In the genomic region with DNA sequence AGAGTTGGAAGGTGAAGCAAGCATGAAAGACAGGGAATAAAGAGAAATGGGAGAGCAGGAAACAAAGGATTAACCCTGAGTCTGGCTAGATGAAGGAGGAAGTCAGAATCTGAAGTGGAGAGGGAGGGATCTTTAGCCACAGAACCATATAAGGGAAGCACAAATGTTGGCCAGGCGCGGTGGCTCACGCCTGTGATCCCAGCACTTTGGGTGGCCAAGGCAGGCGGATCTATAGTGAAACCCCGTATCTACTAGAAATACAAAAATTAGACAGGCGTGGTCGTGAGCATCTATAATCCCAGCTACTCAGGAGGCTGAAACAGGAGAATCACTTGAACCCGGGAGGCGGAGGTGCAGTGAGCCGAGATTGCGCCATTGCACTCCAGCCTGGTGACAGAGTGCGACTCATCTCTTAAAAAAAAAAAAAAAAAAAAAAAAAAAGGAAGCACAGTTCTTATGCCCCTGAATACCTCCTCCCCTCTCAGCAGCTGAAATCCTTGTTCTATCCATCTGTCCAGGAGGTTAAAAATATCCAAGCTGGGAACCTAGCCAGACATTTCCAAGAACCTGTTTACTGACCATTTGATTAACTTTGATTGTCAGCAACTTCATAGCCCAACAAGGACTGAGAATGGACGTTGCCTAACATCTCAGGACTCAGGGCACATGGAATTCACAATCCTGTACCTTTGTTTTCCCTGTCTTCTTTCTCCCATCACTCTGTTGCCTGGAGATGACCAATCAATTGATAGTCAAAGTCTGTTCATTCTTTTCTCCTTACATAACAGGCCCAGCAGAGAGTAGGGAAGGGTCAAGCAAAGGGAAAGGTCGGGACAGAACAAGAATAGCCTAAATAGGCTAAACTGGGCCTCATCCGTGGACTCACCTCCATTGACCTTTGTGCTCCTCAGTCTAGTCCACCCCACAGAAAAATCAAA, we compare ENCODE assay signal across 1 cellular context.
TF ChIP-seq lines count a peak whose summit lies in the region.

No MANE protein-coding gene starts in this region.

TF ChIP-seq in HEK293, 187 proteins besides CTCF, POLR2A, EP300 and RAD21:
- TF ChIP-seq, protein P1, sequence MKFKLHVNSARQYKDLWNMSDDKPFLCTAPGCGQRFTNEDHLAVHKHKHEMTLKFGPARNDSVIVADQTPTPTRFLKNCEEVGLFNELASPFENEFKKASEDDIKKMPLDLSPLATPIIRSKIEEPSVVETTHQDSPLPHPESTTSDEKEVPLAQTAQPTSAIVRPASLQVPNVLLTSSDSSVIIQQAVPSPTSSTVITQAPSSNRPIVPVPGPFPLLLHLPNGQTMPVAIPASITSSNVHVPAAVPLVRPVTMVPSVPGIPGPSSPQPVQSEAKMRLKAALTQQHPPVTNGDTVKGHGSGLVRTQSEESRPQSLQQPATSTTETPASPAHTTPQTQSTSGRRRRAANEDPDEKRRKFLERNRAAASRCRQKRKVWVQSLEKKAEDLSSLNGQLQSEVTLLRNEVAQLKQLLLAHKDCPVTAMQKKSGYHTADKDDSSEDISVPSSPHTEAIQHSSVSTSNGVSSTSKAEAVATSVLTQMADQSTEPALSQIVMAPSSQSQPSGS (tag by site-specific recombination; IDR thresholded peaks at IDR 0.05; ENCODE audit: low read depth) = peak; percentile 2; the same call in 1 of the 2 replicates
- TF ChIP-seq KLF16 (tag by site-specific recombination; IDR thresholded peaks at IDR 0.05) = peak; percentile 21; the same call in 1 of the 2 replicates
- TF ChIP-seq, protein P2, sequence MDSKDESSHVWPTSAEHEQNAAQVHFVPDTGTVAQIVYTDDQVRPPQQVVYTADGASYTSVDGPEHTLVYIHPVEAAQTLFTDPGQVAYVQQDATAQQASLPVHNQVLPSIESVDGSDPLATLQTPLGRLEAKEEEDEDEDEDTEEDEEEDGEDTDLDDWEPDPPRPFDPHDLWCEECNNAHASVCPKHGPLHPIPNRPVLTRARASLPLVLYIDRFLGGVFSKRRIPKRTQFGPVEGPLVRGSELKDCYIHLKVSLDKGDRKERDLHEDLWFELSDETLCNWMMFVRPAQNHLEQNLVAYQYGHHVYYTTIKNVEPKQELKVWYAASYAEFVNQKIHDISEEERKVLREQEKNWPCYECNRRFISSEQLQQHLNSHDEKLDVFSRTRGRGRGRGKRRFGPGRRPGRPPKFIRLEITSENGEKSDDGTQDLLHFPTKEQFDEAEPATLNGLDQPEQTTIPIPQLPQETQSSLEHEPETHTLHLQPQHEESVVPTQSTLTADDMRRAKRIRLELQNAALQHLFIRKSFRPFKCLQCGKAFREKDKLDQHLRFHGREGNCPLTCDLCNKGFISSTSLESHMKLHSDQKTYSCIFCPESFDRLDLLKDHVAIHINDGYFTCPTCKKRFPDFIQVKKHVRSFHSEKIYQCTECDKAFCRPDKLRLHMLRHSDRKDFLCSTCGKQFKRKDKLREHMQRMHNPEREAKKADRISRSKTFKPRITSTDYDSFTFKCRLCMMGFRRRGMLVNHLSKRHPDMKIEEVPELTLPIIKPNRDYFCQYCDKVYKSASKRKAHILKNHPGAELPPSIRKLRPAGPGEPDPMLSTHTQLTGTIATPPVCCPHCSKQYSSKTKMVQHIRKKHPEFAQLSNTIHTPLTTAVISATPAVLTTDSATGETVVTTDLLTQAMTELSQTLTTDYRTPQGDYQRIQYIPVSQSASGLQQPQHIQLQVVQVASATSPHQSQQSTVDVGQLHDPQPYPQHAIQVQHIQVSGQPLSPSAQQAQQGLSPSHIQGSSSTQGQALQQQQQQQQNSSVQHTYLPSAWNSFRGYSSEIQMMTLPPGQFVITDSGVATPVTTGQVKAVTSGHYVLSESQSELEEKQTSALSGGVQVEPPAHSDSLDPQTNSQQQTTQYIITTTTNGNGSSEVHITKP (tag by site-specific recombination; IDR thresholded peaks at IDR 0.05) = 0 out of 2 replicates have a peak, but pooled peaks have one; percentile 14
- TF ChIP-seq ZNF335 (tag by site-specific recombination; conservative IDR thresholded peaks at IDR 0.05) = peak; percentile 32; the same call in 1 of the 2 replicates
- no peak for TF ChIP-seq ZNF529 (tag by site-specific recombination; IDR thresholded peaks at IDR 0.05; ENCODE audit: insufficient replicate concordance)
- TF ChIP-seq OSR2 (tag by site-specific recombination; IDR thresholded peaks at IDR 0.05) = peak; percentile 56; the same call in 1 of the 2 replicates
- TF ChIP-seq ZBTB17 (tag by site-specific recombination; IDR thresholded peaks at IDR 0.05) = peak; percentile 20; the same call in 1 of the 2 replicates
- TF ChIP-seq, protein P3, sequence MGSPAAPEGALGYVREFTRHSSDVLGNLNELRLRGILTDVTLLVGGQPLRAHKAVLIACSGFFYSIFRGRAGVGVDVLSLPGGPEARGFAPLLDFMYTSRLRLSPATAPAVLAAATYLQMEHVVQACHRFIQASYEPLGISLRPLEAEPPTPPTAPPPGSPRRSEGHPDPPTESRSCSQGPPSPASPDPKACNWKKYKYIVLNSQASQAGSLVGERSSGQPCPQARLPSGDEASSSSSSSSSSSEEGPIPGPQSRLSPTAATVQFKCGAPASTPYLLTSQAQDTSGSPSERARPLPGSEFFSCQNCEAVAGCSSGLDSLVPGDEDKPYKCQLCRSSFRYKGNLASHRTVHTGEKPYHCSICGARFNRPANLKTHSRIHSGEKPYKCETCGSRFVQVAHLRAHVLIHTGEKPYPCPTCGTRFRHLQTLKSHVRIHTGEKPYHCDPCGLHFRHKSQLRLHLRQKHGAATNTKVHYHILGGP (tag by site-specific recombination; IDR thresholded peaks at IDR 0.05) = no peak
- TF ChIP-seq, protein P4, sequence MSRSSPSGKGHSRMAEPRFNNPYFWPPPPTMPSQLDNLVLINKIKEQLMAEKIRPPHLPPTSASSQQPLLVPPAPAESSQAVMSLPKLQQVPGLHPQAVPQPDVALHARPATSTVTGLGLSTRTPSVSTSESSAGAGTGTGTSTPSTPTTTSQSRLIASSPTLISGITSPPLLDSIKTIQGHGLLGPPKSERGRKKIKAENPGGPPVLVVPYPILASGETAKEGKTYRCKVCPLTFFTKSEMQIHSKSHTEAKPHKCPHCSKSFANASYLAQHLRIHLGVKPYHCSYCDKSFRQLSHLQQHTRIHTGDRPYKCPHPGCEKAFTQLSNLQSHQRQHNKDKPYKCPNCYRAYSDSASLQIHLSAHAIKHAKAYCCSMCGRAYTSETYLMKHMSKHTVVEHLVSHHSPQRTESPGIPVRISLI (tag by site-specific recombination; IDR thresholded peaks at IDR 0.05) = 0 out of 2 replicates have a peak, but pooled peaks have one; percentile 49
- no peak for TF ChIP-seq ZNF341 (tag by site-specific recombination; IDR thresholded peaks at IDR 0.05; ENCODE audit: low read depth)
- TF ChIP-seq, protein P5, sequence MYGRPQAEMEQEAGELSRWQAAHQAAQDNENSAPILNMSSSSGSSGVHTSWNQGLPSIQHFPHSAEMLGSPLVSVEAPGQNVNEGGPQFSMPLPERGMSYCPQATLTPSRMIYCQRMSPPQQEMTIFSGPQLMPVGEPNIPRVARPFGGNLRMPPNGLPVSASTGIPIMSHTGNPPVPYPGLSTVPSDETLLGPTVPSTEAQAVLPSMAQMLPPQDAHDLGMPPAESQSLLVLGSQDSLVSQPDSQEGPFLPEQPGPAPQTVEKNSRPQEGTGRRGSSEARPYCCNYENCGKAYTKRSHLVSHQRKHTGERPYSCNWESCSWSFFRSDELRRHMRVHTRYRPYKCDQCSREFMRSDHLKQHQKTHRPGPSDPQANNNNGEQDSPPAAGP (tag by site-specific recombination; IDR thresholded peaks at IDR 0.05) = 0 out of 2 replicates have a peak, but pooled peaks have one; percentile 39
